Comparison of ENCODE assay signal across 27 cellular contexts in genomic region chrX:43756076-43756475, GRCh38.
"Had no signal": no experiment of that assay in that cellular context is flagged by ENCODE, and none has a peak within 500 bp of the region (broad histone marks: within the 10 kb centered on the region; RNA-seq: fewer than 3 reads in every experiment).

No MANE protein-coding gene starts in this region.

- DNase-seq: activated effector memory CD4-positive, alpha-beta T cell treated with anti-CD3 and anti-CD28 coated beads, Interleukin-2, amount 50 U/mL, for 16 hours; activated effector memory CD4-positive, alpha-beta T cell treated with Interleukin-2 at 50 U/mL for 16 hours; activated gamma-delta T cell; activated gamma-delta T cell treated with Interleukin-2 at 50 U/mL for 16 hours; activated naive CD4-positive, alpha-beta T cell; activated naive CD4-positive, alpha-beta T cell treated with anti-CD3 and anti-CD28 coated beads for 36 hours; activated naive CD4-positive, alpha-beta T cell treated with anti-CD3 and anti-CD28 coated beads, Interleukin-2, amount 10 ng/mL, durations not matched to agents 7 days and 5 days; activated naive CD4-positive, alpha-beta T cell treated with anti-CD3 and anti-CD28 coated beads, Interleukin-2, amount 50 U/mL, for 16 hours; activated naive CD4-positive, alpha-beta T cell treated with Interleukin-2 at 50 U/mL for 16 hours; activated naive CD8-positive, alpha-beta T cell treated with anti-CD3 and anti-CD28 coated beads for 36 hours; activated naive CD8-positive, alpha-beta T cell treated with anti-CD3 and anti-CD28 coated beads, Interleukin-2, amount 10 ng/mL, durations not matched to agents 7 days and 5 days; activated naive CD8-positive, alpha-beta T cell treated with anti-CD3 and anti-CD28 coated beads, Interleukin-2, amount 50 U/mL, for 24 hours; activated T-cell treated with anti-CD3 and anti-CD28 coated beads, Interleukin-2, amount 50 U/mL, for 1 hour; activated T-cell treated with anti-CD3 and anti-CD28 coated beads, Interleukin-2, amount 50 U/mL, for 24 hours; activated T-cell treated with anti-CD3 and anti-CD28 coated beads, Interleukin-2, amount 50 U/mL, for 4 hours; activated T-cell treated with anti-CD3 and anti-CD28 coated beads, Interleukin-2, amount 50 U/mL, for 48 hours; activated T-cell treated with anti-CD3 and anti-CD28 coated beads, Interleukin-2, amount 50 U/mL, for 72 hours; adrenal gland; amniotic stem cell; amygdala; anterior cingulate cortex; aorta; body of pancreas; brain microvascular endothelial cell; central memory CD4-positive, alpha-beta T cell had no signal

- ATAC-seq: activated naive CD4-positive, alpha-beta T cell treated with anti-CD3 and anti-CD28 coated beads, Interleukin-2, amount 50 U/mL, for 72 hours; activated naive CD8-positive, alpha-beta T cell treated with anti-CD3 and anti-CD28 coated beads, Interleukin-2, amount 50 U/mL, for 24 hours; activated T-cell treated with anti-CD3 and anti-CD28 coated beads, Interleukin-2, amount 50 U/mL, for 4 hours; activated T-cell treated with anti-CD3 and anti-CD28 coated beads, Interleukin-2, amount 50 U/mL, for 72 hours; activated T-helper 17 cell treated with anti-CD3 and anti-CD28 coated beads, Interleukin-2, amount 50 U/mL, for 72 hours; body of pancreas had no signal
